19 cellular contexts compared by ENCODE assay signal in the genomic region with DNA sequence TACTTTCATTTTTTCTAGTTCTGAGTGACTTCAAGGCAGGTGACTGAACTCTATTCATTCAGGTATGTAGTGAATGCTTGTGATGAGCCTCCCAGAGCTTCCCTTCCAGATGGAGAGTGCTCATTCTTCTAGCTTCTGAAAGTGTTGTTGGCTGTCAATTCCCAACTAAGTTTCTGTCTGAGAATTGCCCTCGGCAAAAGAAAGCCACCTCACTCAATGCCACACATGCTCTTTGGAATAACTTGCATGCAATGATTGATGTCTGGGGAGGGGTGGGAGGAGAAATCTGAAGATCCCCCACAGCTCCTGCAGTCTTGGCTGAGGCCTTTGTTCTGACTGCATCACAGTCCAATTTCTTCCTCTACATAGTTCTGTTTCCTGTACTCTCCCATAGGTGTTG.
A peak's percentile ranks its signal among the peaks of the same experiment; 100 is the strongest.
DNase-seq lines count a peak whose midpoint lies in the region; TF ChIP-seq lines count a peak whose summit lies in the region.
"Had no signal": no experiment of that assay in that cellular context is flagged by ENCODE, and none has a peak within 500 bp of the region (broad histone marks: within the 10 kb centered on the region; RNA-seq: fewer than 3 reads in every experiment).

No MANE protein-coding gene starts in this region.

- peaks cover 7% of the 10 kb centered on the region for H3K9me3 Mint-ChIP-seq in endodermal cell
- H3K9me3 Mint-ChIP-seq: HFFc6 had no signal

- H3K4me1 ChIP-seq in endodermal cell (ENCODE audit: control insufficient read depth, insufficient read depth, low read length) (no peaks in the 10 kb centered on the region), neuron (ENCODE audit: insufficient read depth, low read length) (peaks cover 35% of the 10 kb centered on the region)
- H3K4me1 ChIP-seq: BE2C had no signal

- peak overlapping the region; percentile 1 for H2AFZ ChIP-seq in neuron (ENCODE audit: low read depth, low read length)
- H2AFZ ChIP-seq: GM23248 had no signal

- no peak for TF ChIP-seq CTCF in endodermal cell (conservative IDR thresholded peaks at IDR 0.05)

- peaks cover 15% of the 10 kb centered on the region for H3K36me3 Mint-ChIP-seq in endodermal cell (ENCODE audit: low read depth)
- H3K36me3 Mint-ChIP-seq: CD4-positive, CD25-positive, alpha-beta regulatory T cell; CD8-positive, alpha-beta memory T cell; IgD-negative memory B cell had no signal

- no peaks in the 10 kb centered on the region for H3K27me3 ChIP-seq in endodermal cell (ENCODE audit: control insufficient read depth, insufficient read depth, low read length, poor library complexity, severe bottlenecking)
- no peaks in the 10 kb centered on the region for H3K27me3 ChIP-seq in neuron (ENCODE audit: insufficient read depth, low read length)
- H3K27me3 ChIP-seq: BE2C had no signal

- H3K36me3 ChIP-seq in endodermal cell (ENCODE audit: control insufficient read depth, insufficient read depth, low read length) (no peaks in the 10 kb centered on the region), neuron (ENCODE audit: insufficient read depth, low read length) (no peaks in the 10 kb centered on the region)
- H3K36me3 ChIP-seq: BE2C had no signal

- peak overlapping the region; percentile 5 for H3K27ac ChIP-seq in endodermal cell (ENCODE audit: low read depth, low read length)
- H3K27ac ChIP-seq: GM23248 had no signal

- no peak overlapping the region for H3K4me3 Mint-ChIP-seq in endodermal cell
- H3K4me3 Mint-ChIP-seq: CD4-positive, CD25-positive, alpha-beta regulatory T cell; CD8-positive, alpha-beta memory T cell; HFFc6; IgD-negative memory B cell had no signal

- 80% methylated on average over 1 of the region's 1 CpG; no CpG with 5 or more reads in 1 of the 2 experiments for WGBS in endodermal cell (ENCODE audit: insufficient coverage in 1 of 2, insufficient read length in 1 of 2), 2 experiments

- peak; percentile 30 for DNase-seq in M059J (ENCODE audit: low read depth)
- no peak for DNase-seq in endodermal cell
- no peak for DNase-seq in cerebellar cortex (ENCODE audit: low spot score)
- no peak for DNase-seq in H4 (ENCODE audit: low spot score)
- no peak for DNase-seq in middle frontal gyrus (ENCODE audit: extremely low spot score, low spot score)
- DNase-seq: ACHN; BE2C; CD4-positive, CD25-positive, alpha-beta regulatory T cell; CD8-positive, alpha-beta memory T cell; COR-L47; DMS 273 treated with DMSO at 0.1 percent for 48 hours; DMS53; DND-41; EL; GM23248; H7; HFFc6 had no signal

- no peaks in the 10 kb centered on the region for H3K27me3 Mint-ChIP-seq in endodermal cell (ENCODE audit: insufficient read depth)
- H3K27me3 Mint-ChIP-seq: CD4-positive, CD25-positive, alpha-beta regulatory T cell; CD8-positive, alpha-beta memory T cell; IgD-negative memory B cell had no signal

- H3K9ac ChIP-seq in endodermal cell (ENCODE audit: extremely low read depth, low read length, poor library complexity, severe bottlenecking) = no peak overlapping the region
- H3K9ac ChIP-seq: GM23248 had no signal

- no peak overlapping the region for H3K27ac Mint-ChIP-seq in endodermal cell
- H3K27ac Mint-ChIP-seq: CD4-positive, CD25-positive, alpha-beta regulatory T cell; CD8-positive, alpha-beta memory T cell; HFFc6 had no signal

- peaks cover 15% of the 10 kb centered on the region for H3K4me1 Mint-ChIP-seq in endodermal cell
- H3K4me1 Mint-ChIP-seq: CD4-positive, CD25-positive, alpha-beta regulatory T cell; CD8-positive, alpha-beta memory T cell; IgD-negative memory B cell had no signal

- H3K4me3 ChIP-seq in endodermal cell (ENCODE audit: low read length) = no peak overlapping the region
- no peak overlapping the region for H3K4me3 ChIP-seq in neuron (ENCODE audit: low read length)
- H3K4me3 ChIP-seq: GM23248 had no signal

- H3K9me3 ChIP-seq in endodermal cell (ENCODE audit: control insufficient read depth, low read length) (no peaks in the 10 kb centered on the region), neuron (ENCODE audit: low read length) (no peaks in the 10 kb centered on the region)
- H3K9me3 ChIP-seq: BE2C had no signal
